ENCODE assay signal across 9 cellular contexts in the genomic region with DNA sequence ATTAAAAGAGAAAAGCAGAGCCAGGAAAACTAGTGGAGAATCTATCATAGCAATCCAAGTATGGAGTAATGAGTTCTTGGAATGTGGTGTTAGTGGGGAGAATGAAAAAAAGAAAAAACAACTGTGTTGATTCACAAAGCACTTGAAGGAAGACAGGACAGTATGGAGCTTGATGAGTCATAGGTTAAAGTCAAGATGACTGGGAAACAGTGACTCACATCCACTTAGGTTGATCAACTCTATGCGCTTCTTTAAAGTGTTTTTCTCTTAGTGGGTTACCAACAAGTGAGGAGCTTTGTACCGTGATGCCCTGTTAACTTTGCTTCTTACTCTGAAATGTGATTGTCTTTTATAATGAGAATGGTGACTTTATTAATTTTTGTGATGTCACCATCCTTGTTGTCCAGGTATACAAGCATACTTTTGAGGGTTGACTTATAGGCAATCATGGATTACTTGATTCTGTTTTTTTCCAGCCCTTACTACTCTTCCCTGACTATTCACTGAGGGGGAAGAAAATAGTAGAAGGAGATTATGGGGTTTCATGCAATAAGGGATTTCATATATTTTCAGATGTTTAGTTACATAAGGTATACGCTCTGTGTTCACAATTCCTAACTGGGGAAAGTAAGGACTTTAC. TPM values are rescaled to one million over a fixed set of nuclear protein-coding genes. Genes with fewer than 3 reads are reported as not detected.
DNase-seq lines count a peak whose midpoint lies in the region; ATAC-seq, FAIRE-seq and TF ChIP-seq lines count a peak whose summit lies in the region.
"Had no signal": no experiment of that assay in that cellular context is flagged by ENCODE, and none has a peak within 500 bp of the region (broad histone marks: within the 10 kb centered on the region; RNA-seq: fewer than 3 reads in every experiment).

No MANE protein-coding gene starts in this region.

- H3K27me3 ChIP-seq in HUES48 (ENCODE audit: control insufficient read depth, insufficient read depth, low read length): no peaks in the 10 kb centered on the region
- no peaks in the 10 kb centered on the region for H3K27me3 ChIP-seq in astrocyte (ENCODE audit: insufficient read depth, low read length)
- H3K27me3 ChIP-seq: cardiac muscle cell had no signal

- peak; percentile 98 for FAIRE-seq in astrocyte (lab: Jason Lieb, UNC)

- H3K4me2 ChIP-seq in astrocyte (ENCODE audit: low read length): peak overlapping the region; percentile 36

- no peaks in the 10 kb centered on the region for H4K20me1 ChIP-seq in astrocyte (ENCODE audit: insufficient read depth, low read length)

- no peaks in the 10 kb centered on the region for H3K36me3 ChIP-seq in HUES48 (ENCODE audit: control insufficient read depth, insufficient read depth, low read length)
- no peaks in the 10 kb centered on the region for H3K36me3 ChIP-seq in astrocyte (ENCODE audit: insufficient read depth, low read length)
- H3K36me3 ChIP-seq: cardiac muscle cell had no signal

- no peaks in the 10 kb centered on the region for H3K9me3 Mint-ChIP-seq in astrocyte (ENCODE audit: unreplicated experiment)

- no peak overlapping the region for H2AFZ ChIP-seq in astrocyte (ENCODE audit: low read depth, low read length)

- H3K27me3 Mint-ChIP-seq in astrocyte (ENCODE audit: low read depth, unreplicated experiment): no peaks in the 10 kb centered on the region

- DNase-seq in A172 (ENCODE audit: low spot score): peak; percentile 98
- DNase-seq in astrocyte (ENCODE audit: low read depth): peak; percentile 99
- no peak for DNase-seq in omental fat pad (ENCODE audit: low spot score)
- DNase-seq in NCI-H1105 (lab: John Stamatoyannopoulos, UW): no peak
- no peak for DNase-seq in NCI-H526 (lab: John Stamatoyannopoulos, UW)
- no peak for DNase-seq in SK-N-DZ (ENCODE audit: low spot score)

- H3K4me1 ChIP-seq in HUES48 (ENCODE audit: control insufficient read depth, insufficient read depth, low read length): no peaks in the 10 kb centered on the region
- H3K4me1 ChIP-seq in astrocyte (ENCODE audit: insufficient read depth, low read length): peaks cover 3% of the 10 kb centered on the region

- no peak overlapping the region for H3K4me3 ChIP-seq in HUES48 (ENCODE audit: low read depth, low read length)
- no peak overlapping the region for H3K4me3 ChIP-seq in astrocyte (ENCODE audit: insufficient read depth, low read depth, low read length)
- H3K4me3 ChIP-seq: cardiac muscle cell had no signal

- H3K9me3 ChIP-seq in HUES48 (ENCODE audit: control insufficient read depth, insufficient read depth, low read length): no peaks in the 10 kb centered on the region
- H3K9me3 ChIP-seq in astrocyte (ENCODE audit: insufficient read depth, low read depth, low read length): no peaks in the 10 kb centered on the region

- H3K36me3 Mint-ChIP-seq in astrocyte (ENCODE audit: low read depth, unreplicated experiment): peaks cover 3% of the 10 kb centered on the region

- H3K9ac ChIP-seq in HUES48 (ENCODE audit: low read depth, low read length): no peak overlapping the region
- H3K9ac ChIP-seq in astrocyte (ENCODE audit: low read length): no peak overlapping the region

- no peak overlapping the region for H3K4me3 Mint-ChIP-seq in astrocyte (ENCODE audit: unreplicated experiment)

- peaks cover 7% of the 10 kb centered on the region for H3K4me1 Mint-ChIP-seq in astrocyte (ENCODE audit: low read depth, unreplicated experiment)

- TF ChIP-seq CTCF in astrocyte (IDR thresholded peaks at IDR 0.05; ENCODE audit: insufficient read depth, low read depth, low read length) (no peak), omental fat pad (IDR thresholded peaks at IDR 0.05) (no peak)

- ATAC-seq in GM18867 (IDR thresholded peaks at IDR 0.05; ENCODE audit: unreplicated experiment): peak; percentile 46
- peak; percentile 96 for ATAC-seq in omental fat pad (ENCODE audit: low FRiP score)

- peak overlapping the region; percentile 91 for H3K27ac Mint-ChIP-seq in astrocyte (ENCODE audit: unreplicated experiment)

- no peaks in the 10 kb centered on the region for H3K79me2 ChIP-seq in astrocyte (ENCODE audit: insufficient read depth, low read length)

- H3K27ac ChIP-seq in HUES48 (ENCODE audit: low read depth, low read length) (peak overlapping the region; percentile 60), astrocyte (ENCODE audit: low read depth, low read length) (peak overlapping the region; percentile 20)
- H3K27ac ChIP-seq: cardiac muscle cell had no signal

RNA-seq across cellular contexts. Expression of gene MDFIC, which starts 32.1 kb away (rescaled TPM):
- 25.2 and 37.7 TPM in 2 replicates for total RNA-seq in A172 (2014; rRNA removed; shearing (Covaris generic))
- total RNA-seq in astrocyte (17.7 and 20.3 TPM in 2 replicates), omental fat pad (100 to 1,000 TPM in 1 of 4 donors, 10 to 100 TPM in 3; 46.7 to 176 (median 79.2) TPM)
- polyA plus RNA-seq in SK-N-DZ (2014; cell fraction: cytosol; rRNA removed): 0.02 TPM in 1 of 2 replicates, not detected in the other
- not detected in 2 replicates for polyA plus RNA-seq in SK-N-DZ (2014; cell fraction: nucleus; rRNA removed)

Comparison
In these comparisons a context has a peak if more than half of its experiments do, and no peak if none do; other contexts are left out.
1. DNase-seq: peak in A172 (single experiment) and astrocyte (single experiment); none in omental fat pad (single experiment), NCI-H1105 (single experiment), NCI-H526 (0 of 2) and SK-N-DZ (single experiment).